Comparison of ENCODE assay signal across 11 cellular contexts in genomic region chr11:12090761-12091261, GRCh38. TPM values are rescaled to one million over a fixed set of nuclear protein-coding genes. Genes with fewer than 3 reads are reported as not detected.
DNase-seq lines count a peak whose midpoint lies in the region; ATAC-seq and TF ChIP-seq lines count a peak whose summit lies in the region.
"Had no signal": no experiment of that assay in that cellular context is flagged by ENCODE, and none has a peak within 500 bp of the region (broad histone marks: within the 10 kb centered on the region; RNA-seq: fewer than 3 reads in every experiment).

No MANE protein-coding gene starts in this region.

- H3K4me3 ChIP-seq in Caco-2 (ENCODE audit: low read depth, low read length) (no peak overlapping the region), mucosa of rectum (ENCODE audit: low read length in 2 of 2) (no peak overlapping the region)

- H3K27me3 Mint-ChIP-seq in Caco-2 (ENCODE audit: insufficient read depth, unreplicated experiment) = no peaks in the 10 kb centered on the region
- no peaks in the 10 kb centered on the region for H3K27me3 Mint-ChIP-seq in central memory CD8-positive, alpha-beta T cell

- H3K27ac Mint-ChIP-seq in Caco-2 (ENCODE audit: unreplicated experiment) = peak overlapping the region; percentile 78
- peak overlapping the region; percentile 94 for H3K27ac Mint-ChIP-seq in central memory CD8-positive, alpha-beta T cell (ENCODE audit: low read depth)

- ATAC-seq in central memory CD8-positive, alpha-beta T cell (replicated peaks; ENCODE audit: extremely low read depth, poor library complexity, severe bottlenecking) = no peak
- ATAC-seq in activated CD4-positive, CD25-positive, alpha-beta regulatory T cell treated with anti-CD3 and anti-CD28 coated beads, Interleukin-2, amount 50 U/mL, for 24 hours = no peak
- ATAC-seq in HG02885 (IDR thresholded peaks at IDR 0.05; ENCODE audit: poor library complexity, unreplicated experiment) = no peak

- CTCF ChIA-PET in Caco-2 (lab: Charles Lee) = interaction anchor here (0.6 to 3.3 kb wide), 6 partner anchors 12 to 191 kb away, joined by 3 to 12 read pairs (median 4); partner anchors contain the start of gene DKK3

- peaks cover 70% of the 10 kb centered on the region for H3K4me1 Mint-ChIP-seq in Caco-2 (ENCODE audit: low read depth, unreplicated experiment)
- H3K4me1 Mint-ChIP-seq in central memory CD8-positive, alpha-beta T cell = peaks cover 71% of the 10 kb centered on the region

- H3K27ac ChIP-seq in KOPT-K1 (ENCODE audit: low read depth, low read length, poor library complexity, severe bottlenecking) (peak overlapping the region; percentile 54), mucosa of rectum (ENCODE audit: low read depth in 2 of 2, low read length in 2 of 2) (peak overlapping the region; percentile 96 to 98)
- H3K27ac ChIP-seq: VCaP had no signal

- H3K36me3 Mint-ChIP-seq in Caco-2 (ENCODE audit: insufficient read depth, unreplicated experiment) = peaks cover 5% of the 10 kb centered on the region
- peaks cover 1% of the 10 kb centered on the region for H3K36me3 Mint-ChIP-seq in central memory CD8-positive, alpha-beta T cell (ENCODE audit: insufficient read depth)

- peak overlapping the region in 1 of 2 donors; percentile 61 for H3K9ac ChIP-seq in mucosa of rectum (ENCODE audit: low read depth in 1 of 2, low read length in 2 of 2)

- DNase-seq in Caco-2 (peak; percentile 82 to 92), inferior parietal cortex (ENCODE audit: extremely low spot score) (no peak)
- no peak for DNase-seq in central memory CD8-positive, alpha-beta T cell (ENCODE audit: low spot score in 2 of 2)
- DNase-seq in activated T-cell treated with anti-CD3 and anti-CD28 coated beads, Interleukin-2, amount 50 U/mL, for 48 hours = no peak
- DNase-seq: activated naive CD4-positive, alpha-beta T cell treated with anti-CD3 and anti-CD28 coated beads, Interleukin-2, amount 50 U/mL, for 16 hours; effector memory CD4-positive, alpha-beta T cell had no signal

- H3K27me3 ChIP-seq in Caco-2 (replicated peaks; ENCODE audit: control insufficient read depth, insufficient read depth, low read length) = no peaks in the 10 kb centered on the region
- no peaks in the 10 kb centered on the region for H3K27me3 ChIP-seq in mucosa of rectum (ENCODE audit: control insufficient read depth in 2 of 2, insufficient read depth in 2 of 2, low read length in 2 of 2)

- no peak for TF ChIP-seq CTCF in Caco-2 (IDR thresholded peaks at IDR 0.05; ENCODE audit: insufficient read depth in 1 of 2, low read depth in 1 of 2, low read length in 1 of 2, severe bottlenecking in 1 of 2, unreplicated experiment in 1 of 2)

- no peaks in the 10 kb centered on the region for H3K9me3 ChIP-seq in Caco-2
- H3K9me3 ChIP-seq in KOPT-K1 (ENCODE audit: insufficient read depth, low read length, poor library complexity, severe bottlenecking) = no peaks in the 10 kb centered on the region
- H3K9me3 ChIP-seq in mucosa of rectum (ENCODE audit: control insufficient read depth in 2 of 2, low read length in 2 of 2) = no peaks in the 10 kb centered on the region

- no peak overlapping the region for H3K4me3 Mint-ChIP-seq in Caco-2 (ENCODE audit: unreplicated experiment)
- peak overlapping the region; percentile 69 for H3K4me3 Mint-ChIP-seq in central memory CD8-positive, alpha-beta T cell

- peaks cover 72% of the 10 kb centered on the region for H3K4me1 ChIP-seq in Caco-2
- H3K4me1 ChIP-seq in mucosa of rectum (ENCODE audit: control insufficient read depth in 2 of 2, insufficient read depth in 2 of 2, low read length in 2 of 2) = peaks cover 64 to 89% of the 10 kb centered on the region in 2 donors

- POLR2A ChIA-PET in Caco-2 (lab: Charles Lee) = no interaction called here

- H3K9me3 Mint-ChIP-seq in Caco-2 (ENCODE audit: unreplicated experiment) = peaks cover 9% of the 10 kb centered on the region
- H3K9me3 Mint-ChIP-seq in central memory CD8-positive, alpha-beta T cell = no peaks in the 10 kb centered on the region

- no TSS peak for BruUV-seq in Caco-2 (replicated peaks; lab: Mats Ljungman, UMichigan)

- intact Hi-C loops in Caco-2 (cut with micrococcal nuclease; ENCODE audit: unreplicated experiment) = loop anchor here (1.0 to 2.0 kb wide), 2 partner anchors 20 to 25 kb away; partner anchors contain the start of gene MICAL2

- H3K36me3 ChIP-seq in Caco-2 (ENCODE audit: control insufficient read depth, insufficient read depth, low read length) (no peaks in the 10 kb centered on the region), KOPT-K1 (ENCODE audit: insufficient read depth, low read length) (no peaks in the 10 kb centered on the region), mucosa of rectum (ENCODE audit: control insufficient read depth in 2 of 2, insufficient read depth in 2 of 2, low read length in 2 of 2) (no peaks in the 10 kb centered on the region)

RNA-seq across cellular contexts. Expression of gene MICAL2, which starts 19.6 kb away (rescaled TPM):
- total RNA-seq in Caco-2 (2022) = 247 and 272 TPM in 2 replicates

Comparison
In these comparisons a context has a peak if more than half of its experiments do, and no peak if none do; other contexts are left out.
1. DNase-seq: peak in Caco-2 (2 of 2); none in central memory CD8-positive, alpha-beta T cell (0 of 2), inferior parietal cortex (single experiment) and activated T-cell treated with anti-CD3 and anti-CD28 coated beads, Interleukin-2, amount 50 U/mL, for 48 hours (0 of 2).